11 cellular contexts compared by ENCODE assay signal in the genomic region with DNA sequence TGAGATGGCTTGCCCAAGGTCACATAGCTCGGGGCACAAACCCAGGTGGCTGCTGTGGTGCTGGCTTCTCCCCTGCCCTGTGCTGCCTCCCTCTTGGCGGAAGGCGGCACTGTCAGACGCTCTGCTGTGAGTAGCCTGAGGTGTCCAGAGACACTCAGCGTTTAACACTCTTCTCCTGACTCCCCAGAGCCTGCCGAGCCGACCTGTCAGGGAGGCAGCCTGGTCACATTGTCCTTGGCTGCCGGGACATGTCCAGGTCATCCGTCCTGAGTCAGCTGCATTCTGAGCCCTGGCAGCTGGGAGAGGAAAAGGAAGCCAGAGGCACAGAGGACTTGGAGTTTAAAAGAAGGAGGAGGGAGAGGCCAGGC. TPM values are rescaled to one million over a fixed set of nuclear protein-coding genes. Genes with fewer than 3 reads are reported as not detected.
DNase-seq lines count a peak whose midpoint lies in the region; ATAC-seq, FAIRE-seq and TF ChIP-seq lines count a peak whose summit lies in the region.
"Had no signal": no experiment of that assay in that cellular context is flagged by ENCODE, and none has a peak within 500 bp of the region (broad histone marks: within the 10 kb centered on the region; RNA-seq: fewer than 3 reads in every experiment).

No MANE protein-coding gene starts in this region.

- H3K9me3 ChIP-seq in mammary epithelial cell (replicated peaks; ENCODE audit: insufficient read depth, low read length) = no peaks in the 10 kb centered on the region

- BruUV-seq in mammary epithelial cell (replicated peaks; lab: Mats Ljungman, UMichigan) = no TSS peak

- CTCF ChIA-PET in mammary epithelial cell (lab: Charles Lee; ENCODE audit: low non-redundant PET) = interaction anchor here (0.6 to 1.1 kb wide), 4 partner anchors 9 to 155 kb away, joined by 3 read pairs; a partner anchor contains a TSS

- H3K4me3 ChIP-seq in mammary epithelial cell (replicated peaks in 1 of 3; ENCODE audit: insufficient read depth in 1 of 3, low read depth in 2 of 3, low read length in 3 of 3) = no peak overlapping the region

- no peaks in the 10 kb centered on the region for H3K79me2 ChIP-seq in mammary epithelial cell (ENCODE audit: insufficient read depth, low read length)

- in situ Hi-C loops in KBM-7 (cut with MboI; ENCODE audit: low pct_unique_long_range_greater_than_20kb, low sequenced_read_pairs) (loop anchor here (25.0 kb wide), 1 partner anchor 495 kb away; no protein-coding TSS in a partner anchor), mammary epithelial cell (cut with MboI; ENCODE audit: low sequenced_read_pairs in 2 of 2) (no loop called here)

- H3K27me3 ChIP-seq in mammary epithelial cell (ENCODE audit: insufficient read depth, low read length) = no peaks in the 10 kb centered on the region

- intact Hi-C loops in mammary epithelial cell (cut with micrococcal nuclease) = loop anchor here (1.0 to 2.0 kb wide), 4 partner anchors 18 to 133 kb away; a partner anchor contains a TSS

- ATAC-seq in GM18498 (IDR thresholded peaks at IDR 0.05; ENCODE audit: unreplicated experiment) (no peak), HG03139 (IDR thresholded peaks at IDR 0.05; ENCODE audit: unreplicated experiment) (no peak)

- peak overlapping the region; percentile 44 for H3K4me2 ChIP-seq in mammary epithelial cell (ENCODE audit: insufficient read depth, low read depth, low read length)

- FAIRE-seq in urothelium cell line (lab: Jason Lieb, UNC) = no peak
- FAIRE-seq: G401.6 had no signal

- WGBS in mammary epithelial cell (ENCODE audit: low coverage, missing lambda C conversion rate) = 5% methylated on average over 9 of the region's 9 CpGs

- H4K20me1 ChIP-seq in mammary epithelial cell (ENCODE audit: insufficient read depth, low read length) = no peaks in the 10 kb centered on the region

- dilution Hi-C loops in mammary epithelial cell (cut with HindIII; ENCODE audit: low sequenced_read_pairs) = loop anchor here (5.0 kb wide), 3 partner anchors 35 to 80 kb away; no protein-coding TSS in a partner anchor

- peak; percentile 30 to 78 for TF ChIP-seq CTCF in mammary epithelial cell (conservative IDR thresholded peaks at IDR 0.05 in 1 of 2, IDR thresholded peaks at IDR 0.05 in 1 of 2; ENCODE audit: extremely low read depth in 1 of 2, insufficient read depth in 1 of 2, low read depth in 1 of 2, low read length in 2 of 2)

- peaks cover 22% of the 10 kb centered on the region for H3K4me1 ChIP-seq in mammary epithelial cell (ENCODE audit: insufficient read depth, low read length)

- H3K9ac ChIP-seq in mammary epithelial cell (ENCODE audit: insufficient read depth, low read length) = no peak overlapping the region

- H3K36me3 ChIP-seq in mammary epithelial cell (ENCODE audit: insufficient read depth, low read length) = no peaks in the 10 kb centered on the region

- H3K27ac ChIP-seq in mammary epithelial cell (ENCODE audit: insufficient read depth, low read depth, low read length) = no peak overlapping the region

- DNase-seq in AG08395 (ENCODE audit: low spot score) (peak; percentile 39), KBM-7 (peak; percentile 76), mammary epithelial cell (peak; percentile 77), left kidney (ENCODE audit: low read depth, low spot score) (peak; percentile 34), ureter (ENCODE audit: low spot score) (no peak), urothelium cell line (ENCODE audit: low spot score) (no peak)
- DNase-seq: activated naive CD8-positive, alpha-beta T cell treated with anti-CD3 and anti-CD28 coated beads for 36 hours had no signal

- peak overlapping the region; percentile 22 for H2AFZ ChIP-seq in mammary epithelial cell (ENCODE audit: low read depth, low read length)

RNA-seq across cellular contexts. Expression of a gene that starts 4.7 kb away (rescaled TPM):
- under 1 TPM in 1 of 2 donors, not detected in 1; 0.14 TPM for total RNA-seq in mammary epithelial cell
- polyA plus RNA-seq in mammary epithelial cell = not detected
- not detected for polyA minus RNA-seq in mammary epithelial cell
- not detected for total RNA-seq in ureter
- total RNA-seq: mesenteric fat pad had no signal

RNA-seq across cellular contexts. Expression of a gene that starts 9.1 kb away (rescaled TPM):
- not detected for total RNA-seq in mammary epithelial cell
- polyA plus RNA-seq in mammary epithelial cell = not detected
- polyA minus RNA-seq in mammary epithelial cell = not detected
- total RNA-seq in ureter = not detected
- total RNA-seq: mesenteric fat pad had no signal

RNA-seq across cellular contexts. Expression of a gene that starts 25.6 kb away (rescaled TPM):
- total RNA-seq in mammary epithelial cell (10 to 100 TPM; 20.0 to 26.3 TPM), ureter (54.8 TPM)
- polyA plus RNA-seq in mammary epithelial cell = 17.8 TPM
- 22.1 TPM for polyA minus RNA-seq in mammary epithelial cell

RNA-seq across cellular contexts. Expression of a gene that starts 35.5 kb away (rescaled TPM):
- total RNA-seq in mammary epithelial cell (10 to 100 TPM; 23.2 to 64.6 TPM), ureter (61.6 TPM)
- polyA plus RNA-seq in mammary epithelial cell = 36.6 TPM
- polyA minus RNA-seq in mammary epithelial cell = 88.5 TPM

RNA-seq across cellular contexts. Expression of a gene that starts 55.8 kb away (rescaled TPM):
- total RNA-seq in mammary epithelial cell = 10 to 100 TPM; 36.5 to 52.6 TPM
- 70.6 TPM for polyA plus RNA-seq in mammary epithelial cell
- polyA minus RNA-seq in mammary epithelial cell = 325 TPM
- 96.3 TPM for total RNA-seq in ureter

Comparison
In these comparisons a context has a peak if more than half of its experiments do, and no peak if none do; other contexts are left out.
1. DNase-seq: peak in AG08395 (single experiment), KBM-7 (single experiment), mammary epithelial cell (single experiment) and left kidney (single experiment); none in ureter (single experiment) and urothelium cell line (single experiment).